ENCODE assay signal across 16 cellular contexts in genomic region chr2:190746971-190747761, GRCh38.
DNase-seq lines count a peak whose midpoint lies in the region; ATAC-seq, FAIRE-seq and TF ChIP-seq lines count a peak whose summit lies in the region.
"Had no signal": no experiment of that assay in that cellular context is flagged by ENCODE, and none has a peak within 500 bp of the region (broad histone marks: within the 10 kb centered on the region; RNA-seq: fewer than 3 reads in every experiment).

No MANE protein-coding gene starts in this region.

- no peaks in the 10 kb centered on the region for H3K27me3 ChIP-seq in K562 (ENCODE audit: control insufficient read depth in 2 of 2, insufficient read depth in 2 of 2, low read length in 2 of 2)
- H3K27me3 ChIP-seq: adrenal gland, stomach had no signal

- POLR2A ChIA-PET in K562 (lab: Yijun Ruan, JAX): interaction anchor here (0.6 kb wide), 1 partner anchor 193 kb away, joined by 3 read pairs; no protein-coding TSS in a partner anchor

- peak; percentile 10 for DNase-seq in AG09319 (ENCODE audit: extremely low read depth, low read depth)
- no peak for DNase-seq in H54 (ENCODE audit: insufficient read length, low spot score)
- DNase-seq in K562 (ENCODE audit: extremely low read depth in 1 of 4, low spot score in 3 of 4): no peak
- peak; percentile 26 for DNase-seq in kidney tubule cell (ENCODE audit: low spot score)
- DNase-seq in OCI-M2 (lab: John Stamatoyannopoulos, UW; ENCODE audit: unreplicated experiment): no peak
- DNase-seq in GM12891 (ENCODE audit: insufficient read length, low spot score): no peak
- DNase-seq: adrenal gland; mucosa of descending colon; NCI-H2029 treated with DMSO at 0.1 percent for 48 hours; NK-92 treated with Interleukin-12 subunit alpha and Interleukin-12 subunit beta, amount 100 ng/mL, for 24 hours; stimulated activated CD4-positive, alpha-beta T cell treated with anti-CD3 and anti-CD28 coated beads, Interleukin-4, amount 100 ng/mL, for 1 hour; stomach had no signal

- H3K27ac ChIP-seq in K562 (ENCODE audit: extremely low read depth, low read depth, low read length): no peak overlapping the region
- H3K27ac ChIP-seq: adrenal gland, stomach had no signal

- H3K36me3 ChIP-seq in K562 (ENCODE audit: control insufficient read depth, insufficient read depth, low read length): no peaks in the 10 kb centered on the region
- H3K36me3 ChIP-seq: adrenal gland, stomach had no signal

- H3K9me1 ChIP-seq in K562 (ENCODE audit: control insufficient read depth, insufficient read depth, low read length): no peaks in the 10 kb centered on the region

- CTCF ChIA-PET in K562 (lab: Yijun Ruan, JAX; ENCODE audit: low intra/inter-chr PET ratio): no interaction called here

- BruUV-seq in K562 (replicated peaks; lab: Mats Ljungman, UMichigan): no TSS peak

- H4K20me1 ChIP-seq in K562 (replicated peaks; ENCODE audit: control insufficient read depth, insufficient read depth, low read length): no peaks in the 10 kb centered on the region

- peak overlapping the region; percentile 55; the same call in 1 of the 2 replicates for H2AFZ ChIP-seq in K562 (ENCODE audit: low read depth, low read length)

- TF ChIP-seq POLR2A in H54 (IDR thresholded peaks at IDR 0.05; ENCODE audit: low read depth, low read length) (no peak), K562 (conservative IDR thresholded peaks at IDR 0.05) (no peak), GM12891 (IDR thresholded peaks at IDR 0.05; ENCODE audit: low read depth, low read length) (no peak)

- FAIRE-seq in H54 (lab: Jason Lieb, UNC) (peak; percentile 20), K562 (lab: Jason Lieb, UNC) (no peak), GM12891 (lab: Jason Lieb, UNC) (no peak)
- FAIRE-seq: endometrium, GM12892 had no signal

- no peak for TF ChIP-seq EP300 in K562 (IDR thresholded peaks at IDR 0.05; ENCODE audit: low read length)

- H3K9ac ChIP-seq in K562 (ENCODE audit: insufficient read depth in 1 of 2, low read depth in 2 of 2, low read length in 2 of 2): no peak overlapping the region

- no peak for TF ChIP-seq CTCF in AG09319 (IDR thresholded peaks at IDR 0.05; ENCODE audit: low read depth, low read length)
- no peak for TF ChIP-seq CTCF in K562 (IDR thresholded peaks at IDR 0.05 in 2 of 3, conservative IDR thresholded peaks at IDR 0.05 in 1 of 3; ENCODE audit: insufficient read depth in 2 of 3, low read depth in 1 of 3, low read length in 3 of 3)

- no peak overlapping the region for H3K4me2 ChIP-seq in K562 (ENCODE audit: insufficient read depth, low read length)

- in situ Hi-C loops in K562 (cut with MboI): no loop called here

- H3K4me3 ChIP-seq in K562: no peak overlapping the region
- H3K4me3 ChIP-seq: adrenal gland, mucosa of descending colon, stomach had no signal

- H3K79me2 ChIP-seq in K562 (ENCODE audit: control insufficient read depth, insufficient read depth, low read length): no peaks in the 10 kb centered on the region

- ATAC-seq in K562 (no peak), HG03280 (IDR thresholded peaks at IDR 0.05; ENCODE audit: unreplicated experiment) (no peak), GM21576 (IDR thresholded peaks at IDR 0.05; ENCODE audit: unreplicated experiment) (no peak)
- ATAC-seq: mucosa of descending colon had no signal

- WGBS in K562 (ENCODE audit: insufficient coverage, low coverage, missing lambda C conversion rate): 3% methylated on average over 3 of the region's 3 CpGs

- peaks cover 0 to 3% of the 10 kb centered on the region in 2 experiments; a peak in 1 of 5 replicates for H3K4me1 ChIP-seq in K562 (replicated peaks in 1 of 2; ENCODE audit: control insufficient read depth in 2 of 2, insufficient read depth in 2 of 2, low read length in 2 of 2)
- H3K4me1 ChIP-seq: adrenal gland, stomach had no signal

- peaks cover 3% of the 10 kb centered on the region; the same call in 1 of the 2 replicates for H3K9me3 ChIP-seq in K562 (replicated peaks; ENCODE audit: control insufficient read depth, insufficient read depth, low read depth, low read length)
- H3K9me3 ChIP-seq: adrenal gland, mucosa of descending colon had no signal

- no peak for TF ChIP-seq RAD21 in K562 (CRISPR knock-in tag; conservative IDR thresholded peaks at IDR 0.05 in 1 of 2, IDR thresholded peaks at IDR 0.05 in 1 of 2)

- intact Hi-C loops in K562 (cut with micrococcal nuclease): no loop called here

TF ChIP-seq in K562, 482 proteins besides CTCF, POLR2A, EP300 and RAD21 (continues in another document):
- no peak for TF ChIP-seq KLF13 (tag; IDR thresholded peaks at IDR 0.05; ENCODE audit: borderline replicate concordance, low read depth)
- TF ChIP-seq PPARD (CRISPR knock-in tag; IDR thresholded peaks at IDR 0.05): no peak
- no peak for TF ChIP-seq HMBOX1 (IDR thresholded peaks at IDR 0.05)
- no peak for TF ChIP-seq FOSL1 (tag; conservative IDR thresholded peaks at IDR 0.05)
- no peak for TF ChIP-seq BACH1 (tag; IDR thresholded peaks at IDR 0.05)
- no peak for TF ChIP-seq MNT (conservative IDR thresholded peaks at IDR 0.05)
- TF ChIP-seq EGR1 (conservative IDR thresholded peaks at IDR 0.05): no peak
- no peak for TF ChIP-seq ZNF184 (CRISPR knock-in tag; IDR thresholded peaks at IDR 0.05)
- TF ChIP-seq SMC3 (conservative IDR thresholded peaks at IDR 0.05; ENCODE audit: insufficient read depth, low read depth, low read length): no peak

TF ChIP-seq in GM12891, 5 proteins besides CTCF, POLR2A, EP300 and RAD21:
- TF ChIP-seq POLR2AphosphoS5 (IDR thresholded peaks at IDR 0.05; ENCODE audit: low read depth, low read length) (no peak), PAX5 (IDR thresholded peaks at IDR 0.05; ENCODE audit: insufficient read depth, low read length, severe bottlenecking) (no peak), TAF1 (IDR thresholded peaks at IDR 0.05; ENCODE audit: low read depth, low read length) (no peak), POU2F2 (IDR thresholded peaks at IDR 0.05; ENCODE audit: low read depth, low read length) (no peak), SPI1 (IDR thresholded peaks at IDR 0.05; ENCODE audit: low read depth, low read length) (no peak)

Comparison
In these comparisons a context has a peak if more than half of its experiments do, and no peak if none do; other contexts are left out.
1. DNase-seq: peak in AG09319 (single experiment) and kidney tubule cell (single experiment); none in H54 (single experiment), K562 (0 of 4), OCI-M2 (single experiment) and GM12891 (single experiment).